Comparison of ENCODE assay signal across 18 cellular contexts in genomic region chr5:174386846-174387245, GRCh38.
DNase-seq lines count a peak whose midpoint lies in the region; ATAC-seq and TF ChIP-seq lines count a peak whose summit lies in the region.
"Had no signal": no experiment of that assay in that cellular context is flagged by ENCODE, and none has a peak within 500 bp of the region (broad histone marks: within the 10 kb centered on the region; RNA-seq: fewer than 3 reads in every experiment).

No MANE protein-coding gene starts in this region.

- H2AFZ ChIP-seq in SK-N-SH (ENCODE audit: low read depth) (peak overlapping the region; percentile 9; the same call in 1 of the 2 replicates), smooth muscle cell (ENCODE audit: low read depth) (no peak overlapping the region)
- H2AFZ ChIP-seq: GM23248 had no signal

- no peaks in the 10 kb centered on the region for H4K20me1 ChIP-seq in SK-N-SH (ENCODE audit: insufficient read depth)
- no peaks in the 10 kb centered on the region for H4K20me1 ChIP-seq in smooth muscle cell (ENCODE audit: low read depth)
- H4K20me1 ChIP-seq: BLaER1 had no signal

- H3K27me3 ChIP-seq in SK-N-SH (ENCODE audit: insufficient read depth) (no peaks in the 10 kb centered on the region), adipocyte (replicated peaks; ENCODE audit: control insufficient read depth, insufficient read depth, low read length) (peaks cover 8% of the 10 kb centered on the region), smooth muscle cell (ENCODE audit: low read depth) (no peaks in the 10 kb centered on the region)
- H3K27me3 ChIP-seq: BLaER1 had no signal

- CTCF ChIA-PET in SK-N-SH (lab: Yijun Ruan, JAX) = interaction anchor here (0.6 to 1.6 kb wide), 5 partner anchors 15 to 70 kb away, joined by 3 to 4 read pairs (median 4); no protein-coding TSS in a partner anchor

- no peak for TF ChIP-seq RAD21 in SK-N-SH (IDR thresholded peaks at IDR 0.05; ENCODE audit: low read length)

- H3K79me2 ChIP-seq in SK-N-SH (ENCODE audit: insufficient read depth) = no peaks in the 10 kb centered on the region
- H3K79me2 ChIP-seq in smooth muscle cell (ENCODE audit: low read depth) = no peaks in the 10 kb centered on the region

- H3F3A ChIP-seq in SK-N-SH (replicated peaks; ENCODE audit: insufficient read depth) (peaks cover 32% of the 10 kb centered on the region), smooth muscle cell (ENCODE audit: low read depth) (peaks cover 26% of the 10 kb centered on the region)

- TF ChIP-seq CTCF in SK-N-SH (IDR thresholded peaks at IDR 0.05) (no peak), smooth muscle cell (IDR thresholded peaks at IDR 0.05; ENCODE audit: borderline replicate concordance, insufficient read depth, poor library complexity, severe bottlenecking) (no peak)

- H3K9ac ChIP-seq in SK-N-SH (no peak overlapping the region), adipocyte (ENCODE audit: low read length) (peak overlapping the region; percentile 44), smooth muscle cell (ENCODE audit: low read depth) (no peak overlapping the region)
- H3K9ac ChIP-seq: BLaER1, GM23248 had no signal

- peak overlapping the region in 1 of 2 experiments; percentile 59; a peak in 2 of 4 replicates for H3K27ac ChIP-seq in SK-N-SH (ENCODE audit: low read depth in 2 of 2, low read length in 1 of 2)
- H3K27ac ChIP-seq in smooth muscle cell (ENCODE audit: low read depth) = peak overlapping the region; percentile 98
- H3K27ac ChIP-seq: 22Rv1, A549, BLaER1, GM23248 had no signal

- DNase-seq in SK-N-SH = no peak
- peak; percentile 8 for DNase-seq in adipocyte (ENCODE audit: low read depth)
- DNase-seq in smooth muscle cell (lab: John Stamatoyannopoulos, UW; ENCODE audit: unreplicated experiment) = no peak
- DNase-seq: Calu3; CD8-positive, alpha-beta T cell; DMS79 treated with DMSO at 0.1 percent for 48 hours; GM23248; HCEC 1CT; HFFc6; Kasumi-1; KG1 had no signal

- H3K4me3 ChIP-seq in SK-N-SH (ENCODE audit: low read depth in 2 of 2, low read length in 1 of 2) (no peak overlapping the region), adipocyte (ENCODE audit: low read length) (no peak overlapping the region), smooth muscle cell (no peak overlapping the region)
- H3K4me3 ChIP-seq: A549, BLaER1, GM23248 had no signal

- H3K9me3 ChIP-seq in SK-N-SH (no peaks in the 10 kb centered on the region), adipocyte (ENCODE audit: control insufficient read depth, low read length) (no peaks in the 10 kb centered on the region), smooth muscle cell (replicated peaks; ENCODE audit: low read depth) (no peaks in the 10 kb centered on the region)
- H3K9me3 ChIP-seq: A549 had no signal

- H3K4me2 ChIP-seq in SK-N-SH (no peak overlapping the region), smooth muscle cell (no peak overlapping the region)
- H3K4me2 ChIP-seq: A549, BLaER1 had no signal

- no peaks in the 10 kb centered on the region for H3K36me3 ChIP-seq in SK-N-SH (replicated peaks in 1 of 2; ENCODE audit: control insufficient read depth in 1 of 2, insufficient read depth in 2 of 2, low read length in 1 of 2)
- H3K36me3 ChIP-seq in adipocyte (ENCODE audit: control insufficient read depth, insufficient read depth, low read length, severe bottlenecking) = no peaks in the 10 kb centered on the region
- H3K36me3 ChIP-seq in smooth muscle cell (ENCODE audit: low read depth) = no peaks in the 10 kb centered on the region
- H3K36me3 ChIP-seq: BLaER1 had no signal

- no peaks in the 10 kb centered on the region for H3K9me2 ChIP-seq in SK-N-SH

- H3K4me1 ChIP-seq in SK-N-SH (ENCODE audit: control insufficient read depth in 1 of 2, insufficient read depth in 2 of 2, low read depth in 1 of 2, low read length in 1 of 2) = peaks cover 33 to 39% of the 10 kb centered on the region in 2 experiments
- H3K4me1 ChIP-seq in adipocyte (ENCODE audit: control insufficient read depth, insufficient read depth, low read length) = peaks cover 34% of the 10 kb centered on the region
- peaks cover 17% of the 10 kb centered on the region for H3K4me1 ChIP-seq in smooth muscle cell (ENCODE audit: low read depth)
- H3K4me1 ChIP-seq: BLaER1 had no signal

- no peak for TF ChIP-seq EP300 in SK-N-SH (IDR thresholded peaks at IDR 0.05; ENCODE audit: borderline replicate concordance in 1 of 2, low read depth in 1 of 2, low read length in 1 of 2)

- ATAC-seq in SK-N-SH treated with all-trans-retinoic acid at 6 μM for 48 hours (no peak), GM21825 (IDR thresholded peaks at IDR 0.05; ENCODE audit: unreplicated experiment) (no peak), GM21528 (IDR thresholded peaks at IDR 0.05; ENCODE audit: low FRiP score, unreplicated experiment) (no peak), HG03039 (IDR thresholded peaks at IDR 0.05; ENCODE audit: unreplicated experiment) (no peak)
- ATAC-seq: A549; CD8-positive, alpha-beta T cell had no signal

- POLR2A ChIA-PET in SK-N-SH (lab: Yijun Ruan, JAX) = no interaction called here

- 51% methylated on average over 2 of the region's 2 CpGs for WGBS in SK-N-SH (ENCODE audit: low lambda C conversion rate)
- WGBS in smooth muscle cell (ENCODE audit: low lambda C conversion rate) = 87% methylated on average over 2 of the region's 2 CpGs

TF ChIP-seq in SK-N-SH, 30 proteins besides CTCF, POLR2A, EP300 and RAD21:
- no peak for TF ChIP-seq MEF2A (IDR thresholded peaks at IDR 0.05; ENCODE audit: borderline replicate concordance, low read depth)
- TF ChIP-seq TCF12 (IDR thresholded peaks at IDR 0.05) = no peak
- no peak for TF ChIP-seq SMC3 (IDR thresholded peaks at IDR 0.05; ENCODE audit: low read depth, low read length)

TF ChIP-seq in SK-N-SH treated with all-trans-retinoic acid at 6 μM for 48 hours, 23 proteins besides CTCF, POLR2A, EP300 and RAD21:
- TF ChIP-seq CSDC2 (CRISPR knock-in tag; IDR thresholded peaks at IDR 0.05) (no peak), ARNTL (CRISPR knock-in tag; IDR thresholded peaks at IDR 0.05; ENCODE audit: borderline replicate concordance, low read depth) (no peak), BACH2 (CRISPR knock-in tag; IDR thresholded peaks at IDR 0.05; ENCODE audit: borderline replicate concordance) (no peak)
